In genomic region chr15:66634540-66634939, GRCh38 we compare ENCODE assay signal across 20 cellular contexts.
DNase-seq lines count a peak whose midpoint lies in the region; ATAC-seq, FAIRE-seq and TF ChIP-seq lines count a peak whose summit lies in the region.
"Had no signal": no experiment of that assay in that cellular context is flagged by ENCODE, and none has a peak within 500 bp of the region (broad histone marks: within the 10 kb centered on the region; RNA-seq: fewer than 3 reads in every experiment).

No MANE protein-coding gene starts in this region.

- H3K23ac ChIP-seq in H1 (ENCODE audit: insufficient read length): no peak overlapping the region

- H3K4me1 Mint-ChIP-seq in T-helper 17 cell (peaks cover 5% of the 10 kb centered on the region), nephron progenitor cell (peaks cover 66% of the 10 kb centered on the region), immature natural killer cell (peaks cover 12% of the 10 kb centered on the region in 2 donors)

- H3K36me3 ChIP-seq in H1 (ENCODE audit: control insufficient read depth in 2 of 4, insufficient read depth in 4 of 4, low read length in 3 of 4): no peaks in the 10 kb centered on the region
- H3K36me3 ChIP-seq: HAP-1 had no signal

- H3K9ac ChIP-seq in H1 (replicated peaks in 1 of 4; ENCODE audit: extremely low read depth in 1 of 4, low read depth in 3 of 4, low read length in 3 of 4): no peak overlapping the region

- no peak overlapping the region for H3K27ac ChIP-seq in H1 (ENCODE audit: low read depth, low read length)

- H4K91ac ChIP-seq in H1 (replicated peaks; ENCODE audit: insufficient read length, low read length): no peak overlapping the region

- no peak overlapping the region for H2BK5ac ChIP-seq in H1 (ENCODE audit: low read depth, low read length)

- POLR2A ChIA-PET in H1 (lab: Charles Lee; ENCODE audit: partially characterized antibody): interaction anchor here (1.5 to 2.6 kb wide), 3 partner anchors 12 to 16 kb away, joined by 5 to 8 read pairs (median 5); no protein-coding TSS in a partner anchor

- no peak for TF ChIP-seq POLR2A in H1 (IDR thresholded peaks at IDR 0.05; ENCODE audit: control extremely low read depth in 1 of 2, low read depth in 2 of 2, low read length in 2 of 2)

- no peak overlapping the region for H3K4ac ChIP-seq in H1 (replicated peaks; ENCODE audit: insufficient read length, low read depth, low read length)

- DNase-seq in T-helper 17 cell (no peak), H1 (ENCODE audit: low read depth in 1 of 2, low spot score in 2 of 2) (no peak), nephron progenitor cell (no peak), SKM-1 (lab: John Stamatoyannopoulos, UW; ENCODE audit: unreplicated experiment) (no peak), immature natural killer cell (no peak)
- DNase-seq in stimulated activated naive CD8-positive, alpha-beta T cell treated with anti-CD3 and anti-CD28 coated beads, Interleukin-15, Interleukin-2, amounts not matched to agents 100 U/mL and 50 U/mL, for 24 hours: no peak
- DNase-seq: CD4-positive, CD25-positive, alpha-beta regulatory T cell; GF-D8; Karpas-422; MV-4-11; NCI-H1105 treated with DMSO at 0.1 percent for 48 hours; NCI-H2029 treated with DMSO at 0.1 percent for 48 hours; NCI-H2171; NCI-H345; NCI-H524; NCI-H774; NK-92 treated with Interleukin-12 subunit alpha and Interleukin-12 subunit beta, amount 100 ng/mL, for 24 hours had no signal

- peak overlapping the region; percentile 81; the same call in 1 of the 2 replicates for H2BK15ac ChIP-seq in H1 (ENCODE audit: low read length)

- TF ChIP-seq RAD21 in H1 (IDR thresholded peaks at IDR 0.05 in 1 of 2, conservative IDR thresholded peaks at IDR 0.05 in 1 of 2; ENCODE audit: low read depth in 2 of 2, low read length in 2 of 2): no peak

- CTCF ChIA-PET in H1 (lab: Charles Lee; ENCODE audit: partially characterized antibody): interaction anchor here (0.8 to 7.2 kb wide), 12 partner anchors 12 to 230 kb away, joined by 3 to 45 read pairs (median 4); no protein-coding TSS in a partner anchor

- no peak overlapping the region for H3K14ac ChIP-seq in H1 (ENCODE audit: insufficient read length)

- ATAC-seq in T-helper 17 cell (no peak), GM19324 (IDR thresholded peaks at IDR 0.05; ENCODE audit: low FRiP score, unreplicated experiment) (no peak)
- ATAC-seq in stimulated activated naive CD8-positive, alpha-beta T cell treated with anti-CD3 and anti-CD28 coated beads, Interleukin-15, Interleukin-2, amounts not matched to agents 100 U/mL and 50 U/mL, for 24 hours: no peak

- peak overlapping the region; percentile 68; the same call in 1 of the 2 replicates for H3K18ac ChIP-seq in H1 (ENCODE audit: extremely low read depth, low read length)

- WGBS in H1 (ENCODE audit: extremely low coverage in 1 of 2, insufficient coverage in 1 of 2, insufficient read length in 1 of 2, insufficient replicate concordance in 2 of 2, low coverage in 1 of 2, low lambda C conversion rate in 2 of 2, missing lambda C conversion rate in 1 of 2), 2 experiments: 42% methylated on average over 5 of the region's 5 CpGs; no CpG with 5 or more reads in 1 of the 2 experiments

- H3K9me3 ChIP-seq in T-helper 17 cell (ENCODE audit: control insufficient read depth, low read length, poor library complexity, severe bottlenecking) (no peaks in the 10 kb centered on the region), H1 (ENCODE audit: insufficient read depth in 2 of 2, low read depth in 1 of 2, low read length in 1 of 2) (no peaks in the 10 kb centered on the region)
- H3K9me3 ChIP-seq: HAP-1 had no signal

- no peak overlapping the region for H3K4me2 ChIP-seq in H1 (ENCODE audit: insufficient read depth in 1 of 2, low read depth in 2 of 2, low read length in 2 of 2)

- no peaks in the 10 kb centered on the region for H3K9me3 Mint-ChIP-seq in nephron progenitor cell
- H3K9me3 Mint-ChIP-seq in immature natural killer cell: no peaks in the 10 kb centered on the region
- H3K9me3 Mint-ChIP-seq: CD4-positive, CD25-positive, alpha-beta regulatory T cell; IgD-negative memory B cell had no signal

- peaks cover 3 to 19% (median 11%) of the 10 kb centered on the region in 4 experiments for H3K4me1 ChIP-seq in H1 (replicated peaks in 1 of 4; ENCODE audit: control insufficient read depth in 3 of 4, insufficient read depth in 4 of 4, low read length in 3 of 4)
- H3K4me1 ChIP-seq: HAP-1 had no signal

- no peaks in the 10 kb centered on the region for H3K79me1 ChIP-seq in H1 (ENCODE audit: low read depth, low read length)

- H2BK12ac ChIP-seq in H1 (ENCODE audit: low read depth, low read length): 0 out of 2 replicates have a peak overlapping the region, but pooled peaks have one; percentile 5

- no peak overlapping the region for H3K56ac ChIP-seq in H1 (replicated peaks; ENCODE audit: insufficient read length, low read depth, low read length)

- peak overlapping the region; percentile 34 for H3K27ac Mint-ChIP-seq in T-helper 17 cell
- H3K27ac Mint-ChIP-seq in nephron progenitor cell: peak overlapping the region; percentile 64
- no peak overlapping the region for H3K27ac Mint-ChIP-seq in immature natural killer cell
- H3K27ac Mint-ChIP-seq: CD4-positive, CD25-positive, alpha-beta regulatory T cell; IgD-negative memory B cell had no signal

- H4K20me1 ChIP-seq in H1 (replicated peaks in 1 of 2; ENCODE audit: control insufficient read depth in 1 of 2, insufficient read depth in 2 of 2, low read length in 2 of 2): no peaks in the 10 kb centered on the region

- H2AK5ac ChIP-seq in H1 (ENCODE audit: low read depth, low read length): no peak overlapping the region

- H2BK120ac ChIP-seq in H1 (replicated peaks; ENCODE audit: low read depth, low read length): no peak overlapping the region

- H3K79me2 ChIP-seq in H1 (ENCODE audit: control insufficient read depth in 1 of 2, insufficient read depth in 2 of 2, low read length in 2 of 2): no peaks in the 10 kb centered on the region

- H3K4me3 ChIP-seq in H1 (ENCODE audit: extremely low read depth in 1 of 4, insufficient read depth in 2 of 4, low read depth in 3 of 4, low read length in 4 of 4): no peak overlapping the region
- H3K4me3 ChIP-seq: HAP-1 had no signal

- no peak for TF ChIP-seq EP300 in H1 (IDR thresholded peaks at IDR 0.05; ENCODE audit: borderline replicate concordance in 1 of 2, low read depth in 2 of 2, low read length in 2 of 2)

- H3K27me3 ChIP-seq in H1 (replicated peaks in 1 of 4; ENCODE audit: control insufficient read depth in 3 of 4, extremely low read depth in 1 of 4, insufficient read depth in 3 of 4, low read length in 3 of 4): no peaks in the 10 kb centered on the region

- no peak overlapping the region; the same call in 1 of the 2 replicates for H2BK20ac ChIP-seq in H1 (ENCODE audit: low read length)

- H4K5ac ChIP-seq in H1 (ENCODE audit: insufficient read length, low read depth, low read length): no peak overlapping the region

- H3K27me3 Mint-ChIP-seq in T-helper 17 cell: peaks cover 12% of the 10 kb centered on the region
- H3K27me3 Mint-ChIP-seq in nephron progenitor cell (ENCODE audit: low read depth, poor library complexity): peaks cover 5% of the 10 kb centered on the region
- peaks cover 0 to 2% (median 0%) of the 10 kb centered on the region in 3 donors for H3K27me3 Mint-ChIP-seq in immature natural killer cell (ENCODE audit: low read depth in 3 of 3)
- H3K27me3 Mint-ChIP-seq: IgD-negative memory B cell had no signal

- no peaks in the 10 kb centered on the region for H3K23me2 ChIP-seq in H1 (ENCODE audit: low read depth, low read length)

- H2AFZ ChIP-seq in H1 (ENCODE audit: low read length): no peak overlapping the region

- TF ChIP-seq CTCF in H1 (IDR thresholded peaks at IDR 0.05; ENCODE audit: control extremely low read depth in 1 of 3, insufficient read depth in 1 of 3, low read depth in 1 of 3, low read length in 3 of 3): no peak
- no peak for TF ChIP-seq CTCF in nephron progenitor cell (IDR thresholded peaks at IDR 0.05)

- no peak overlapping the region for H4K8ac ChIP-seq in H1 (ENCODE audit: extremely low read depth, insufficient read depth, low read length)

- FAIRE-seq in H1 (lab: Jason Lieb, UNC): no peak

- H3K36me3 Mint-ChIP-seq in T-helper 17 cell (ENCODE audit: low read depth): no peaks in the 10 kb centered on the region
- no peaks in the 10 kb centered on the region for H3K36me3 Mint-ChIP-seq in nephron progenitor cell (ENCODE audit: low read depth)
- no peaks in the 10 kb centered on the region for H3K36me3 Mint-ChIP-seq in immature natural killer cell
- H3K36me3 Mint-ChIP-seq: CD4-positive, CD25-positive, alpha-beta regulatory T cell had no signal

- H3K4me3 Mint-ChIP-seq in T-helper 17 cell (no peak overlapping the region), nephron progenitor cell (no peak overlapping the region), immature natural killer cell (no peak overlapping the region)
- H3K4me3 Mint-ChIP-seq: CD4-positive, CD25-positive, alpha-beta regulatory T cell; IgD-negative memory B cell had no signal

TF ChIP-seq in H1, 55 proteins besides CTCF, POLR2A, EP300 and RAD21 (continues in another document):
- no peak for TF ChIP-seq EZH2 (IDR thresholded peaks at IDR 0.05; ENCODE audit: low read depth, low read length, severe bottlenecking)
- no peak for TF ChIP-seq TBP (IDR thresholded peaks at IDR 0.05; ENCODE audit: low read depth, low read length)
- TF ChIP-seq BRCA1 (IDR thresholded peaks at IDR 0.05; ENCODE audit: low read depth, low read length): no peak
- TF ChIP-seq FOSL1 (IDR thresholded peaks at IDR 0.05; ENCODE audit: insufficient read depth, low read depth, low read length): no peak
- TF ChIP-seq YY1 (IDR thresholded peaks at IDR 0.05; ENCODE audit: low read depth, low read length): no peak
- no peak for TF ChIP-seq USF2 (IDR thresholded peaks at IDR 0.05; ENCODE audit: low read length)
- TF ChIP-seq MAFK (IDR thresholded peaks at IDR 0.05; ENCODE audit: low read depth, low read length): no peak
- no peak for TF ChIP-seq SP1 (IDR thresholded peaks at IDR 0.05; ENCODE audit: low read depth, low read length)
- no peak for TF ChIP-seq BCL11A (IDR thresholded peaks at IDR 0.05; ENCODE audit: low read depth in 2 of 2, low read length in 2 of 2)
- TF ChIP-seq NRF1 (IDR thresholded peaks at IDR 0.05; ENCODE audit: low read depth, low read length): no peak
- TF ChIP-seq JUND (IDR thresholded peaks at IDR 0.05; ENCODE audit: low read length): no peak
- no peak for TF ChIP-seq NANOG (IDR thresholded peaks at IDR 0.05; ENCODE audit: insufficient read depth, low read depth, low read length, poor library complexity, severe bottlenecking)

Comparison
In these comparisons a context has a peak if more than half of its experiments do, and no peak if none do; other contexts are left out.
1. H3K27ac Mint-ChIP-seq: peak in T-helper 17 cell (single experiment) and nephron progenitor cell (single experiment); none in immature natural killer cell (0 of 6).